In genomic region chr9:34744295-34745221, GRCh38 we compare ENCODE assay signal across 12 cellular contexts. TPM values are rescaled to one million over a fixed set of nuclear protein-coding genes. Genes with fewer than 3 reads are reported as not detected.
DNase-seq lines count a peak whose midpoint lies in the region; TF ChIP-seq lines count a peak whose summit lies in the region.
"Had no signal": no experiment of that assay in that cellular context is flagged by ENCODE, and none has a peak within 500 bp of the region (broad histone marks: within the 10 kb centered on the region; RNA-seq: fewer than 3 reads in every experiment).

No MANE protein-coding gene starts in this region.

- H3K4me3 ChIP-seq in kidney epithelial cell (ENCODE audit: low read depth, low read length): no peak overlapping the region

- no peak for TF ChIP-seq CTCF in kidney epithelial cell (IDR thresholded peaks at IDR 0.05; ENCODE audit: insufficient read depth, low read length, poor library complexity, severe bottlenecking)

- H3K27me3 ChIP-seq in kidney epithelial cell (ENCODE audit: control insufficient read depth, insufficient read depth, low read length): no peaks in the 10 kb centered on the region

- DNase-seq in ACHN (peak; percentile 24), HPDE6-E6E7 (ENCODE audit: extremely low spot score) (peak; percentile 87), amniotic epithelial cell (ENCODE audit: low read depth) (peak; percentile 56), kidney epithelial cell (ENCODE audit: low read depth) (peak; percentile 12), cerebellar nuclear complex (lab: John Stamatoyannopoulos, UW) (no peak), kidney glomerular epithelial cell (lab: John Stamatoyannopoulos, UW) (no peak), SKM-1 treated with dmso at 0.1 percent for 144 hours (lab: John Stamatoyannopoulos, UW; ENCODE audit: unreplicated experiment) (no peak)
- DNase-seq in activated CD4-positive, alpha-beta T cell treated with anti-CD3 and anti-CD28 coated beads, Interleukin-2, amount 50 U/mL, for 48 hours: no peak
- DNase-seq: activated T-cell treated with anti-CD3 and anti-CD28 coated beads, Interleukin-2, amount 50 U/mL, for 4 hours; MV-4-11; stimulated activated CD4-positive, alpha-beta T cell treated with anti-CD3 and anti-CD28 coated beads, Interleukin-4, amount 100 ng/mL, for 24 hours had no signal

- no peaks in the 10 kb centered on the region for H3K36me3 ChIP-seq in kidney epithelial cell (ENCODE audit: control insufficient read depth, insufficient read depth, low read length)

- in situ Hi-C loops in ACHN (cut with HindIII; ENCODE audit: low pct_ligation_motif_present, low pct_unique_long_range_greater_than_20kb, low sequenced_read_pairs): no loop called here

RNA-seq across cellular contexts. Expression of gene CCL21, which starts 34.6 kb away (rescaled TPM):
- total RNA-seq in kidney epithelial cell: not detected in 2 replicates
- total RNA-seq: activated T-cell treated with anti-CD3 and anti-CD28 coated beads, Interleukin-2, amount 50 U/mL, for 4 hours; T-helper 2 cell treated with Interferon-gamma antibody and Interleukin-4, amounts not matched to agents 100 ng/mL and 5 ng/mL, for 36 hours had no signal

RNA-seq across cellular contexts. Expression of gene CCL19, which starts 53.5 kb away (rescaled TPM):
- not detected in 2 replicates for total RNA-seq in kidney epithelial cell
- total RNA-seq: T-helper 2 cell treated with Interferon-gamma antibody and Interleukin-4, amounts not matched to agents 100 ng/mL and 5 ng/mL, for 36 hours had no signal

Comparison
In these comparisons a context has a peak if more than half of its experiments do, and no peak if none do; other contexts are left out.
1. DNase-seq: peak in ACHN (single experiment), HPDE6-E6E7 (single experiment), amniotic epithelial cell (single experiment) and kidney epithelial cell (single experiment); none in cerebellar nuclear complex (0 of 2), activated CD4-positive, alpha-beta T cell treated with anti-CD3 and anti-CD28 coated beads, Interleukin-2, amount 50 U/mL, for 48 hours (0 of 2), kidney glomerular epithelial cell (single experiment) and SKM-1 treated with dmso at 0.1 percent for 144 hours (single experiment).